In the genomic region with DNA sequence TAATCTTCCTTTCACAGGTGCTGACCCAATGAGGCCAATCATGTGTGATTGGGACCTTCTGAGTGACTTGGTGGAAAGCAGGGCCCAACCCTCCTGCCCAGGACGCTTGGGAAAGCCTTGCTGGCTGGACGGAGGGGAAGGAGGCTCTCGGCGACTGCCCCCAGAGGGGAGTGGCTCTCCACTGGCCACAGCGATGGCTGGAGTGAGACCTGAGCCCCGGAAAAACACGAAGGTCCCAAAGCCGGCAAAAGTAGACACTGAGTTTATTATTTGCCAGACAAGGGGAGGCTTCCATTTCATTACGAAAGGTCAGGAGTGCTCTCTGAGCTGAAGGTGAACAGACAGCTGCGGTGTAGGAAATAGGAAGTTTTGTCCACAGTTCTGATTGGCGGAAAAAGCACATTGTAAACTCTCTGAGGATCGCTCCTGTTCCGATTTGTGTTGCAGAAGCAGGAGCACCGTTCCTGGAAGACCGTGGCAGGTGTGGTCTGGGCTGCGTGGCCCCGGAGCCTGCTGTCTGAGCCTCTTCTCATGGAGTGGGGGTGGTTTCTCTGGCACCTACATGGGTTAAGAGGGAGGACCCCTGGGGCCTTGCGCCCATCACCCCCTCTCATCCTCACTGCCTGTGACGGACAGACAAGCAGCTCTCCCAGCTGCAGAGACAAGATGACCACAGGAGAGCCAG, we compare ENCODE assay signal across 21 cellular contexts. TPM values are rescaled to one million over a fixed set of nuclear protein-coding genes. Genes with fewer than 3 reads are reported as not detected.
DNase-seq lines count a peak whose midpoint lies in the region; ATAC-seq, FAIRE-seq and TF ChIP-seq lines count a peak whose summit lies in the region.
"Had no signal": no experiment of that assay in that cellular context is flagged by ENCODE, and none has a peak within 500 bp of the region (broad histone marks: within the 10 kb centered on the region; RNA-seq: fewer than 3 reads in every experiment).

No MANE protein-coding gene starts in this region.

- H3K36me3 Mint-ChIP-seq in CD8-positive, alpha-beta T cell: no peaks in the 10 kb centered on the region
- H3K36me3 Mint-ChIP-seq: CD8-positive, alpha-beta memory T cell had no signal

- H3K27me3 Mint-ChIP-seq in CD8-positive, alpha-beta T cell (ENCODE audit: low read depth): peaks cover 2% of the 10 kb centered on the region

- TF ChIP-seq CTCF in hepatocyte (IDR thresholded peaks at IDR 0.05; ENCODE audit: poor library complexity) (no peak), pancreas (IDR thresholded peaks at IDR 0.05) (no peak)
- TF ChIP-seq CTCF in CD8-positive, alpha-beta T cell (IDR thresholded peaks at IDR 0.05): no peak

- H2AFZ ChIP-seq in hepatocyte: no peak overlapping the region

- CTCF ChIA-PET in CD8-positive, alpha-beta T cell (lab: Charles Lee): no interaction called here

- POLR2A ChIA-PET in CD8-positive, alpha-beta T cell (lab: Charles Lee): no interaction called here

- H4K20me1 ChIP-seq in hepatocyte (ENCODE audit: insufficient read depth, poor library complexity, severe bottlenecking): no peaks in the 10 kb centered on the region

- intact Hi-C loops in pancreas (cut with DNase I): no loop called here
- intact Hi-C loops in CD8-positive, alpha-beta T cell (cut with DNase I, micrococcal nuclease): no loop called here

- no peak overlapping the region for H3K4me3 Mint-ChIP-seq in CD8-positive, alpha-beta T cell
- H3K4me3 Mint-ChIP-seq: CD8-positive, alpha-beta memory T cell had no signal

- no peak for FAIRE-seq in pancreas (lab: Jason Lieb, UNC)
- FAIRE-seq: HTR-8/SVneo had no signal

- no peaks in the 10 kb centered on the region for H3K9me3 Mint-ChIP-seq in CD8-positive, alpha-beta T cell

- H3K27ac ChIP-seq in hepatocyte (no peak overlapping the region), pancreas (no peak overlapping the region)
- no peak overlapping the region for H3K27ac ChIP-seq in CD8-positive, alpha-beta T cell (ENCODE audit: low read depth, low read length)
- H3K27ac ChIP-seq: HL-60, RWPE1, SJSA1 had no signal

- H3K4me1 ChIP-seq in hepatocyte (ENCODE audit: insufficient read depth) (no peaks in the 10 kb centered on the region), pancreas (no peaks in the 10 kb centered on the region)
- no peaks in the 10 kb centered on the region for H3K4me1 ChIP-seq in CD8-positive, alpha-beta T cell (ENCODE audit: insufficient read depth, low read length)
- H3K4me1 ChIP-seq: BE2C, HAP-1, SJSA1 had no signal

- H3K4me3 ChIP-seq in H7 (ENCODE audit: insufficient read depth, low read depth, low read length) (no peak overlapping the region), hepatocyte (no peak overlapping the region), pancreas (no peak overlapping the region)
- H3K4me3 ChIP-seq in CD8-positive, alpha-beta T cell (ENCODE audit: low read depth, low read length): no peak overlapping the region
- H3K4me3 ChIP-seq: HAP-1, SJSA1 had no signal

- H3K36me3 ChIP-seq in H7 (replicated peaks; ENCODE audit: control insufficient read depth, insufficient read depth, low read length) (no peaks in the 10 kb centered on the region; the same call in 1 of the 2 replicates), hepatocyte (replicated peaks; ENCODE audit: insufficient read depth, low read depth) (no peaks in the 10 kb centered on the region), pancreas (no peaks in the 10 kb centered on the region)
- H3K36me3 ChIP-seq in CD8-positive, alpha-beta T cell (ENCODE audit: insufficient read depth, low read length): no peaks in the 10 kb centered on the region
- H3K36me3 ChIP-seq: BE2C, HAP-1, SJSA1 had no signal

- no peak overlapping the region for H3K27ac Mint-ChIP-seq in CD8-positive, alpha-beta T cell
- H3K27ac Mint-ChIP-seq: CD8-positive, alpha-beta memory T cell had no signal

- peak overlapping the region; percentile 16 for H3K4me2 ChIP-seq in hepatocyte

- DNase-seq in NCI-H187 (lab: John Stamatoyannopoulos, UW) (peak; percentile 36 to 72), NCI-H187 treated with DMSO at 0.1 percent for 48 hours (lab: John Stamatoyannopoulos, UW) (no peak), H7 (peak; percentile 53), hepatocyte (ENCODE audit: low spot score) (no peak), pancreas (peak in 1 of 6 donors; percentile 44)
- DNase-seq in CD8-positive, alpha-beta T cell: no peak
- no peak for DNase-seq in effector CD8-positive, alpha-beta T cell (lab: John Stamatoyannopoulos, UW)
- DNase-seq: 8988T; BE2C; CD8-positive, alpha-beta memory T cell; EL; NCI-H2081 treated with DMSO at 0.1 percent for 48 hours; NCI-H526 treated with DMSO at 0.1 percent for 48 hours; PC-3; SW 1271 had no signal

- no peaks in the 10 kb centered on the region for H3K9me3 ChIP-seq in hepatocyte (ENCODE audit: low read depth)
- H3K9me3 ChIP-seq in pancreas: no peaks in the 10 kb centered on the region
- peaks cover 3% of the 10 kb centered on the region for H3K9me3 ChIP-seq in CD8-positive, alpha-beta T cell (ENCODE audit: low read length)
- H3K9me3 ChIP-seq: BE2C, HAP-1 had no signal

- 88% methylated on average over 19 of the region's 19 CpGs for WGBS in hepatocyte (ENCODE audit: low lambda C conversion rate, missing lambda C conversion rate)
- 42 to 47% methylated on average over 19 of the region's 19 CpGs for WGBS in pancreas, 2 donors

- H3K79me2 ChIP-seq in hepatocyte: no peaks in the 10 kb centered on the region

- H3K27me3 ChIP-seq in H7 (ENCODE audit: control insufficient read depth, insufficient read depth, low read length): no peaks in the 10 kb centered on the region
- no peaks in the 10 kb centered on the region for H3K27me3 ChIP-seq in hepatocyte
- no peaks in the 10 kb centered on the region for H3K27me3 ChIP-seq in pancreas
- H3K27me3 ChIP-seq in CD8-positive, alpha-beta T cell (ENCODE audit: insufficient read depth, low read length): no peaks in the 10 kb centered on the region
- H3K27me3 ChIP-seq: SJSA1 had no signal

- peaks cover 4% of the 10 kb centered on the region for H3K4me1 Mint-ChIP-seq in CD8-positive, alpha-beta T cell (ENCODE audit: low read depth)

- peak in 3 of 4 donors; percentile 26 to 50 (median 30) for ATAC-seq in pancreas
- ATAC-seq in CD8-positive, alpha-beta T cell: no peak
- no peak for ATAC-seq in GM21390 (IDR thresholded peaks at IDR 0.05; ENCODE audit: unreplicated experiment)
- ATAC-seq: PC-3 had no signal

- H3K9me2 ChIP-seq in hepatocyte (replicated peaks; ENCODE audit: insufficient read depth): no peaks in the 10 kb centered on the region

RNA-seq across cellular contexts. Expression of gene KRTAP10-1, which starts 41.6 kb away (rescaled TPM):
- not detected in 2 replicates for total RNA-seq in H7 (2014; rRNA removed; shearing (Covaris generic))
- not detected in 2 replicates for total RNA-seq in hepatocyte
- polyA plus RNA-seq in hepatocyte: not detected in 2 replicates
- not detected for total RNA-seq in pancreas
- polyA plus RNA-seq in pancreas: not detected
- total RNA-seq in CD8-positive, alpha-beta T cell: not detected
- total RNA-seq: CD8-positive, alpha-beta memory T cell; PC-3; SJSA1 had no signal
- polyA plus RNA-seq: CD8-positive, alpha-beta memory T cell had no signal

RNA-seq across cellular contexts. Expression of gene LRRC3, which starts 43.1 kb away (rescaled TPM):
- total RNA-seq in H7 (2014; rRNA removed; shearing (Covaris generic)): 3.8 and 4.6 TPM in 2 replicates
- total RNA-seq in hepatocyte (7.3 and 7.8 TPM in 2 replicates), pancreas (1 to 10 TPM in 1 of 6 donors, under 1 TPM in 5; 0.35 to 1.7 (median 0.45) TPM)
- polyA plus RNA-seq in hepatocyte (5.6 and 7.2 TPM in 2 replicates), pancreas (under 1 TPM; 0.46 to 0.66 TPM)
- under 1 TPM; 0.39 to 0.68 TPM for total RNA-seq in CD8-positive, alpha-beta T cell

RNA-seq across cellular contexts. Expression of gene KRTAP10-2, which starts 52.9 kb away (rescaled TPM):
- total RNA-seq in H7 (2014; rRNA removed; shearing (Covaris generic)): not detected in 2 replicates
- not detected in 2 replicates for total RNA-seq in hepatocyte
- not detected in 2 replicates for polyA plus RNA-seq in hepatocyte
- total RNA-seq in pancreas: not detected
- polyA plus RNA-seq in pancreas: not detected
- not detected for total RNA-seq in CD8-positive, alpha-beta T cell
- total RNA-seq: CD8-positive, alpha-beta memory T cell; PC-3; SJSA1 had no signal
- polyA plus RNA-seq: CD8-positive, alpha-beta memory T cell had no signal

Comparison
In these comparisons a context has a peak if more than half of its experiments do, and no peak if none do; other contexts are left out.
1. DNase-seq: peak in NCI-H187 (2 of 2) and H7 (single experiment); none in NCI-H187 treated with DMSO at 0.1 percent for 48 hours (single experiment), hepatocyte (single experiment), CD8-positive, alpha-beta T cell (0 of 7) and effector CD8-positive, alpha-beta T cell (single experiment).
2. ATAC-seq: peak in pancreas (3 of 4); none in CD8-positive, alpha-beta T cell (single experiment) and GM21390 (single experiment).